In the genomic region with DNA sequence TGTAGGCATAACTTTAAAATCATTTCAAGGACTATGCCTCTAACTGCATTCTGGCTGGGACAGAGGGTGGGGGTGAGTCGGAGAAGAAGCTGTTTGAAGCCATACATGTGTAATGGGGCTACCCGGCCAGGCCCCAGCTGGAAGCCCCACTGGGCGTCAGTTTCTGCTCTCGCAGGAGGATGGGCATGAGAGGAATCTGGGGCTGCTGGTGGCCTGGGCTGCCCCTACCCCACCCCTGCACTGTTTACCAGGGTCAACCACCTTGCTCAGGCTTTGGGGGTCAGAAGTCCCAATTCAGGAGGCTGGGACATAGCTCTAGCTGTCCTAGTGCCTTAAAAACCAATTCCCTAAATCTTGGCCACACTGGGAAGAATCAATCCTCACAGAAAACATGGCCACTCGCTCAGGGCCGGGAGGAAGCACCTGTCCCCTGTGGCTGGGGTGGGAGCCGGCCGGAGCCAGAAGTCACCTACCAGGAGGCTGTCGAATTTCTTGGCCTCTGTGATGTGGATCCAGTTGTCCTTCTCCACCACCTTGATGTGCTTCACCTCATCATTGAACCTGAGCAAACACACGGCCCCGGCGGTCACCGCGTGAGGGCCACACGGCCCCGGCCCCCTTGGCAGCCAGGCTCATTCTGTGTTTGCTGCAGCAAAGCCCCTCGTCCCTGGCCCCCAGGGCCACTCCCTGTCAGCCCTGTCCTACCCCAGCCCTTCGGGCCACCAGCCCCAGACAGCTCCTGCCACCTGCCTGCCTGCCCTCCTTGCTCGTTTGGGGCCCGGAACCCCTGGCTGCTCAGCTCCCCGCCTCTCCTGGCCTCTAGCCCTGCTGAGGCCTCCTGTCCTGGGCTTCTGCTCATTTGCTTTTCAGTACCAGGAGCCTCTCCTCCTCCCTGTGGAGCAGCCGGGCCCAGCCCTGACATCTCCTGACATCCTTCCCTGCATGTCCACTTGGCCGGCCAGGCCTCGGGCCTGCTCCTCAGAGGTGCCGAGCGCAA, we compare ENCODE assay signal across 16 cellular contexts. TPM values are rescaled to one million over a fixed set of nuclear protein-coding genes. Genes with fewer than 3 reads are reported as not detected.
DNase-seq lines count a peak whose midpoint lies in the region; ATAC-seq and TF ChIP-seq lines count a peak whose summit lies in the region.
"Had no signal": no experiment of that assay in that cellular context is flagged by ENCODE, and none has a peak within 500 bp of the region (broad histone marks: within the 10 kb centered on the region; RNA-seq: fewer than 3 reads in every experiment).

No MANE protein-coding gene starts in this region.

- DNase-seq in activated naive CD4-positive, alpha-beta T cell treated with anti-CD3 and anti-CD28 coated beads for 36 hours: peak; percentile 2
- DNase-seq in activated naive CD4-positive, alpha-beta T cell treated with anti-CD3 and anti-CD28 coated beads, Interleukin-2, amount 50 U/mL, for 16 hours: no peak
- peak in 6 of 7 donors; percentile 1 to 41 (median 12) for DNase-seq in adrenal gland
- peak; percentile 80 for DNase-seq in mesenteric fat pad (ENCODE audit: low spot score)
- peak; percentile 64 for DNase-seq in type B pancreatic cell (ENCODE audit: extremely low spot score, unreplicated experiment)
- DNase-seq in OCI-M2 (lab: John Stamatoyannopoulos, UW; ENCODE audit: unreplicated experiment): no peak
- DNase-seq: foreskin keratinocyte; naive B cell; NCI-H748 treated with DMSO at 0.1 percent for 48 hours; stimulated activated CD4-positive, alpha-beta T cell treated with anti-CD3 and anti-CD28 coated beads, Interleukin-15, amount 100 ng/mL, for 24 hours; stimulated activated naive B cell treated with anti-CD40 and anti-IgM and Interleukin-4, amounts not matched to agents 10 μg/mL and 1 μg/mL and 100 μg/mL, for 72 hours; SW 1271 had no signal

- H3K9me3 ChIP-seq in adrenal gland (replicated peaks in 1 of 3): no peaks in the 10 kb centered on the region

- peaks cover 10% of the 10 kb centered on the region for H3K9me3 Mint-ChIP-seq in activated naive CD4-positive, alpha-beta T cell treated with anti-CD3 and anti-CD28 coated beads for 36 hours
- H3K9me3 Mint-ChIP-seq in type B pancreatic cell: no peaks in the 10 kb centered on the region

- H3K4me1 ChIP-seq in adrenal gland (replicated peaks in 1 of 2): no peaks in the 10 kb centered on the region
- H3K4me1 ChIP-seq: foreskin keratinocyte, upper lobe of left lung had no signal

- no peak for ATAC-seq in HG03280 (IDR thresholded peaks at IDR 0.05; ENCODE audit: unreplicated experiment)
- no peak for ATAC-seq in GM18858 (IDR thresholded peaks at IDR 0.05; ENCODE audit: unreplicated experiment)
- ATAC-seq: foreskin keratinocyte; stimulated activated naive B cell treated with anti-CD40 and anti-IgM and Interleukin-4, amounts not matched to agents 10 μg/mL and 1 μg/mL and 100 μg/mL, for 72 hours had no signal

- no peaks in the 10 kb centered on the region for H3K27me3 Mint-ChIP-seq in activated naive CD4-positive, alpha-beta T cell treated with anti-CD3 and anti-CD28 coated beads for 36 hours (ENCODE audit: low read depth)
- no peaks in the 10 kb centered on the region for H3K27me3 Mint-ChIP-seq in type B pancreatic cell
- H3K27me3 Mint-ChIP-seq: CD4-positive, alpha-beta T cell; naive B cell; stimulated activated naive B cell treated with anti-CD40 and anti-IgM and Interleukin-4, amounts not matched to agents 10 μg/mL and 1 μg/mL and 100 μg/mL, for 72 hours had no signal

- TF ChIP-seq CTCF in adrenal gland (IDR thresholded peaks at IDR 0.05) (no peak), type B pancreatic cell (conservative IDR thresholded peaks at IDR 0.05) (no peak)

- no peaks in the 10 kb centered on the region for H3K4me1 Mint-ChIP-seq in activated naive CD4-positive, alpha-beta T cell treated with anti-CD3 and anti-CD28 coated beads for 36 hours (ENCODE audit: low read depth)
- no peaks in the 10 kb centered on the region for H3K4me1 Mint-ChIP-seq in type B pancreatic cell (ENCODE audit: unreplicated experiment)
- H3K4me1 Mint-ChIP-seq: naive B cell; stimulated activated naive B cell treated with anti-CD40 and anti-IgM and Interleukin-4, amounts not matched to agents 10 μg/mL and 1 μg/mL and 100 μg/mL, for 72 hours had no signal

- intact Hi-C loops in activated naive CD4-positive, alpha-beta T cell treated with anti-CD3 and anti-CD28 coated beads for 36 hours (cut with micrococcal nuclease): no loop called here
- intact Hi-C loops in adrenal gland (cut with DNase I): no loop called here

- H3K4me3 ChIP-seq in adrenal gland: no peak overlapping the region
- H3K4me3 ChIP-seq: upper lobe of left lung had no signal

- no peak overlapping the region for H3K27ac ChIP-seq in adrenal gland
- H3K27ac ChIP-seq: foreskin keratinocyte, upper lobe of left lung had no signal

- peaks cover 0 to 66% of the 10 kb centered on the region in 2 donors for H3K36me3 ChIP-seq in adrenal gland (replicated peaks in 1 of 2)

- TF ChIP-seq POLR2A in adrenal gland (IDR thresholded peaks at IDR 0.05): no peak

- CTCF ChIA-PET in activated naive CD4-positive, alpha-beta T cell treated with anti-CD3 and anti-CD28 coated beads for 36 hours (lab: Charles Lee): interaction anchor here (0.6 to 1.8 kb wide), 3 partner anchors 11 to 615 kb away, joined by 3 to 4 read pairs (median 4); no protein-coding TSS in a partner anchor

- 88 to 93% (median 91%) methylated on average over 19 to 26 of the region's 26 CpGs for WGBS in adrenal gland, 4 donors

- H3K27me3 ChIP-seq in adrenal gland: no peaks in the 10 kb centered on the region
- H3K27me3 ChIP-seq: foreskin keratinocyte, upper lobe of left lung had no signal

- H3K36me3 Mint-ChIP-seq in activated naive CD4-positive, alpha-beta T cell treated with anti-CD3 and anti-CD28 coated beads for 36 hours (ENCODE audit: low read depth): peaks cover 10% of the 10 kb centered on the region
- H3K36me3 Mint-ChIP-seq in type B pancreatic cell: peaks cover 26% of the 10 kb centered on the region

- no peak overlapping the region for H3K4me3 Mint-ChIP-seq in activated naive CD4-positive, alpha-beta T cell treated with anti-CD3 and anti-CD28 coated beads for 36 hours
- H3K4me3 Mint-ChIP-seq in type B pancreatic cell: no peak overlapping the region
- H3K4me3 Mint-ChIP-seq: CD4-positive, alpha-beta T cell; stimulated activated naive B cell treated with anti-CD40 and anti-IgM and Interleukin-4, amounts not matched to agents 10 μg/mL and 1 μg/mL and 100 μg/mL, for 72 hours had no signal

- H3K27ac Mint-ChIP-seq in activated naive CD4-positive, alpha-beta T cell treated with anti-CD3 and anti-CD28 coated beads for 36 hours: no peak overlapping the region
- H3K27ac Mint-ChIP-seq in type B pancreatic cell: no peak overlapping the region
- H3K27ac Mint-ChIP-seq: CD4-positive, alpha-beta T cell; stimulated activated naive B cell treated with anti-CD40 and anti-IgM and Interleukin-4, amounts not matched to agents 10 μg/mL and 1 μg/mL and 100 μg/mL, for 72 hours had no signal

RNA-seq across cellular contexts. Expression of gene SARDH, which starts 33.6 kb away (rescaled TPM):
- 1 to 10 TPM; 7.7 TPM for total RNA-seq in activated naive CD4-positive, alpha-beta T cell treated with anti-CD3 and anti-CD28 coated beads for 36 hours
- total RNA-seq in adrenal gland (1 to 10 TPM; 1.5 to 9.6 (median 3.4) TPM), mesenteric fat pad (0.87 TPM), type B pancreatic cell (ENCODE audit: low replicate concordance) (0.76 and 6.8 TPM in 2 replicates)
- polyA plus RNA-seq in adrenal gland: 1 to 10 TPM in 2 of 3 donors, under 1 TPM in 1; 0.81 to 6.8 (median 3.0) TPM
- total RNA-seq: foreskin keratinocyte had no signal

Comparison
In these comparisons a context has a peak if more than half of its experiments do, and no peak if none do; other contexts are left out.
1. DNase-seq: peak in activated naive CD4-positive, alpha-beta T cell treated with anti-CD3 and anti-CD28 coated beads for 36 hours (single experiment), adrenal gland (6 of 7), mesenteric fat pad (single experiment) and type B pancreatic cell (single experiment); none in activated naive CD4-positive, alpha-beta T cell treated with anti-CD3 and anti-CD28 coated beads, Interleukin-2, amount 50 U/mL, for 16 hours (single experiment) and OCI-M2 (single experiment).